Comparison of ENCODE assay signal across 24 cellular contexts in genomic region chr10:119219747-119220320, GRCh38. TPM values are rescaled to one million over a fixed set of nuclear protein-coding genes. Genes with fewer than 3 reads are reported as not detected.
DNase-seq lines count a peak whose midpoint lies in the region; ATAC-seq, FAIRE-seq and TF ChIP-seq lines count a peak whose summit lies in the region.
"Had no signal": no experiment of that assay in that cellular context is flagged by ENCODE, and none has a peak within 500 bp of the region (broad histone marks: within the 10 kb centered on the region; RNA-seq: fewer than 3 reads in every experiment).

No MANE protein-coding gene starts in this region.

- H3K4me2 ChIP-seq in fibroblast of lung (ENCODE audit: extremely low read depth, insufficient read depth, low read length) (peak overlapping the region; percentile 92), HepG2 (ENCODE audit: low read depth, low read length) (no peak overlapping the region)

- no peaks in the 10 kb centered on the region for H3K9me3 ChIP-seq in fibroblast of lung (ENCODE audit: control insufficient read depth, insufficient read depth, low read depth, low read length)
- no peaks in the 10 kb centered on the region for H3K9me3 ChIP-seq in sigmoid colon
- no peaks in the 10 kb centered on the region for H3K9me3 ChIP-seq in HepG2 (ENCODE audit: low read length)
- H3K9me3 ChIP-seq: adrenal gland, colonic mucosa, HAP-1 had no signal

- H3K4me3 ChIP-seq in fibroblast of lung (replicated peaks in 1 of 4; ENCODE audit: control extremely low read depth in 1 of 4, insufficient read depth in 1 of 4, low read depth in 3 of 4, low read length in 4 of 4) (no peak overlapping the region), sigmoid colon (no peak overlapping the region), HepG2 (replicated peaks in 1 of 3; ENCODE audit: insufficient read depth in 1 of 3, low read depth in 2 of 3, low read length in 3 of 3) (no peak overlapping the region)
- H3K4me3 ChIP-seq: adrenal gland, colonic mucosa, HAP-1, lung had no signal

- CTCF ChIA-PET in HepG2 (lab: Yijun Ruan, JAX; ENCODE audit: low intra/inter-chr PET ratio, low total read pairs) = no interaction called here

- H3K4me1 Mint-ChIP-seq in HFFc6 (ENCODE audit: low read depth) = peaks cover 38% of the 10 kb centered on the region

- peaks cover 76% of the 10 kb centered on the region for H3K79me2 ChIP-seq in fibroblast of lung (ENCODE audit: control insufficient read depth, insufficient read depth, low read length)
- peaks cover 28% of the 10 kb centered on the region for H3K79me2 ChIP-seq in HepG2 (ENCODE audit: insufficient read depth, low read length)

- TF ChIP-seq POLR2A in sigmoid colon (IDR thresholded peaks at IDR 0.05) (no peak), HepG2 (IDR thresholded peaks at IDR 0.05; ENCODE audit: insufficient read depth in 1 of 2, low read depth in 2 of 2, low read length in 2 of 2) (no peak)

- no peaks in the 10 kb centered on the region for H3K9me3 Mint-ChIP-seq in HFFc6
- H3K9me3 Mint-ChIP-seq: activated CD4-positive, alpha-beta memory T cell treated with anti-CD3 and anti-CD28 coated beads, Interleukin-2, amount 10 ng/mL, durations not matched to agents 7 days and 5 days; CD4-positive, CD25-positive, alpha-beta regulatory T cell; endodermal cell had no signal

- H3K9ac ChIP-seq in fibroblast of lung (ENCODE audit: insufficient read depth, low read length) (no peak overlapping the region), HepG2 (ENCODE audit: insufficient read depth, low read depth, low read length) (no peak overlapping the region)

- H3K36me3 Mint-ChIP-seq in HFFc6 (ENCODE audit: low read depth) = no peaks in the 10 kb centered on the region; the same call in 1 of the 2 replicates

- peak overlapping the region; percentile 71 for H3K27ac ChIP-seq in fibroblast of lung (ENCODE audit: insufficient read depth, low read length)
- peak overlapping the region; percentile 12 to 80 (median 52) for H3K27ac ChIP-seq in sigmoid colon
- H3K27ac ChIP-seq in HepG2 (ENCODE audit: extremely low read length, insufficient read depth, low read length) = no peak overlapping the region
- H3K27ac ChIP-seq: colonic mucosa had no signal

- peak overlapping the region; percentile 9; the same call in 1 of the 2 replicates for H3K4me3 Mint-ChIP-seq in HFFc6
- H3K4me3 Mint-ChIP-seq: activated CD4-positive, alpha-beta memory T cell treated with anti-CD3 and anti-CD28 coated beads, Interleukin-2, amount 10 ng/mL, durations not matched to agents 7 days and 5 days; CD4-positive, CD25-positive, alpha-beta regulatory T cell; endodermal cell had no signal

- POLR2A ChIA-PET in HepG2 (lab: Yijun Ruan, JAX) = no interaction called here

- in situ Hi-C loops in HepG2 (cut with HindIII; ENCODE audit: extremely low pct_ligation_motif_present, low pct_unique_long_range_greater_than_20kb) = no loop called here

- no peak overlapping the region for H3K27ac Mint-ChIP-seq in HFFc6
- H3K27ac Mint-ChIP-seq: activated CD4-positive, alpha-beta memory T cell treated with anti-CD3 and anti-CD28 coated beads, Interleukin-2, amount 10 ng/mL, durations not matched to agents 7 days and 5 days; CD4-positive, CD25-positive, alpha-beta regulatory T cell; endodermal cell had no signal

- ATAC-seq in HepG2 (no peak), HG03175 (IDR thresholded peaks at IDR 0.05; ENCODE audit: unreplicated experiment) (no peak), HG03139 (IDR thresholded peaks at IDR 0.05; ENCODE audit: unreplicated experiment) (no peak)
- ATAC-seq: stimulated activated naive CD8-positive, alpha-beta T cell treated with anti-CD3 and anti-CD28 coated beads, Interleukin-15, Interleukin-2, amounts not matched to agents 100 U/mL and 50 U/mL, for 24 hours had no signal

- no peaks in the 10 kb centered on the region for H3K36me3 ChIP-seq in fibroblast of lung (ENCODE audit: control insufficient read depth, insufficient read depth, low read length)
- H3K36me3 ChIP-seq in sigmoid colon = no peaks in the 10 kb centered on the region
- no peaks in the 10 kb centered on the region for H3K36me3 ChIP-seq in HepG2 (replicated peaks in 1 of 2; ENCODE audit: control insufficient read depth in 1 of 2, insufficient read depth in 2 of 2, low read length in 2 of 2)
- H3K36me3 ChIP-seq: adrenal gland, colonic mucosa, HAP-1 had no signal

- WGBS in sigmoid colon, 2 donors = 80 to 84% methylated on average over 6 of the region's 6 CpGs
- WGBS in HepG2 (ENCODE audit: low lambda C conversion rate) = 92% methylated on average over 6 of the region's 6 CpGs

- intact Hi-C loops in sigmoid colon (cut with DNase I) (no loop called here), HepG2 (cut with micrococcal nuclease; ENCODE audit: unreplicated experiment) (no loop called here)

- H4K20me1 ChIP-seq in fibroblast of lung (ENCODE audit: control insufficient read depth, extremely low read depth, insufficient read depth, low read length) (no peaks in the 10 kb centered on the region), HepG2 (ENCODE audit: insufficient read depth, low read length) (no peaks in the 10 kb centered on the region)

- no TSS peak for BruUV-seq in HepG2 (replicated peaks; lab: Mats Ljungman, UMichigan)

- no peaks in the 10 kb centered on the region for H3K27me3 ChIP-seq in fibroblast of lung (ENCODE audit: control insufficient read depth, insufficient read depth, low read length)
- H3K27me3 ChIP-seq in sigmoid colon = no peaks in the 10 kb centered on the region
- H3K27me3 ChIP-seq in HepG2 (ENCODE audit: control insufficient read depth in 1 of 2, insufficient read depth in 2 of 2, low read length in 2 of 2) = no peaks in the 10 kb centered on the region
- H3K27me3 ChIP-seq: adrenal gland, colonic mucosa had no signal

- H2AFZ ChIP-seq in fibroblast of lung (ENCODE audit: low read length) (no peak overlapping the region), HepG2 (ENCODE audit: low read length) (no peak overlapping the region)

- FAIRE-seq in HepG2 (lab: Jason Lieb, UNC) = no peak
- FAIRE-seq: islet of Langerhans had no signal

- DNase-seq in AG09319 (ENCODE audit: extremely low read depth, low read depth) = peak; percentile 80
- no peak for DNase-seq in HFFc6
- no peak for DNase-seq in fibroblast of lung (ENCODE audit: low read depth in 2 of 2)
- DNase-seq in sigmoid colon = peak; percentile 9
- DNase-seq in HepG2 (ENCODE audit: low spot score) = no peak
- no peak for DNase-seq in glomerular visceral epithelial cell (ENCODE audit: extremely low spot score)
- DNase-seq: activated CD4-positive, alpha-beta memory T cell treated with anti-CD3 and anti-CD28 coated beads, Interleukin-2, amount 10 ng/mL, durations not matched to agents 7 days and 5 days; activated CD4-positive, CD25-positive, alpha-beta regulatory T cell; activated effector memory CD4-positive, alpha-beta T cell treated with anti-CD3 and anti-CD28 coated beads, Interleukin-2, amount 50 U/mL, for 16 hours; adrenal gland; CD4-positive, CD25-positive, alpha-beta regulatory T cell; colonic mucosa; endodermal cell; hypothalamus; NCI-H1417 treated with DMSO at 0.1 percent for 48 hours; NCI-H510A; stimulated activated CD4-positive, alpha-beta T cell treated with anti-CD3 and anti-CD28 coated beads, Interleukin-4, amount 100 ng/mL, for 4 hours; stimulated activated naive CD8-positive, alpha-beta T cell treated with anti-CD3 and anti-CD28 coated beads, Interleukin-15, Interleukin-2, amounts not matched to agents 100 U/mL and 50 U/mL, for 24 hours; T1000 had no signal

- no peak for TF ChIP-seq RAD21 in HepG2 (CRISPR knock-in tag; IDR thresholded peaks at IDR 0.05)

- H3K4me1 ChIP-seq in fibroblast of lung (ENCODE audit: control insufficient read depth, extremely low read depth, insufficient read depth, low read length) = peaks cover 35% of the 10 kb centered on the region
- peaks cover 0 to 68% (median 65%) of the 10 kb centered on the region in 4 donors for H3K4me1 ChIP-seq in sigmoid colon
- H3K4me1 ChIP-seq in HepG2 (ENCODE audit: insufficient read depth, low read length) = peaks cover 71% of the 10 kb centered on the region
- H3K4me1 ChIP-seq: HAP-1 had no signal

- TF ChIP-seq CTCF in AG09319 (IDR thresholded peaks at IDR 0.05; ENCODE audit: low read depth, low read length) (no peak), HFFc6 (IDR thresholded peaks at IDR 0.05) (no peak), fibroblast of lung (conservative IDR thresholded peaks at IDR 0.05 in 1 of 2, IDR thresholded peaks at IDR 0.05 in 1 of 2; ENCODE audit: low read depth in 1 of 2, low read length in 2 of 2) (no peak), sigmoid colon (IDR thresholded peaks at IDR 0.05) (no peak), HepG2 (CRISPR knock-in tag; IDR thresholded peaks at IDR 0.05) (no peak)

- no peak for TF ChIP-seq EP300 in sigmoid colon (IDR thresholded peaks at IDR 0.05)
- TF ChIP-seq EP300 in HepG2 (IDR thresholded peaks at IDR 0.05; ENCODE audit: low read depth in 2 of 2, low read length in 2 of 2) = no peak
- no peak for TF ChIP-seq EP300 in HepG2 (CRISPR knock-in tag; IDR thresholded peaks at IDR 0.05; ENCODE audit: borderline replicate concordance)

- H3K27me3 Mint-ChIP-seq in HFFc6 (ENCODE audit: insufficient read depth) = no peaks in the 10 kb centered on the region
- H3K27me3 Mint-ChIP-seq: activated CD4-positive, alpha-beta memory T cell treated with anti-CD3 and anti-CD28 coated beads, Interleukin-2, amount 10 ng/mL, durations not matched to agents 7 days and 5 days; CD4-positive, CD25-positive, alpha-beta regulatory T cell had no signal

RNA-seq across cellular contexts. Expression of gene GRK5, which starts 12.5 kb away (rescaled TPM):
- 10 to 100 TPM in 4 of 6 experiments, 1 to 10 TPM in 2; 9.7 to 16.8 (median 15.9) TPM for total RNA-seq in HFFc6 (2021; fragmentation: NEBNext Ultra II Directional; extraction: Animal tissue kit (Norgen Biotek cat#: 25700))
- total RNA-seq in fibroblast of lung (19.0 and 24.1 TPM in 2 replicates), sigmoid colon (10 to 100 TPM; 19.8 to 32.4 (median 22.2) TPM), HepG2 (2016; rRNA removed; fragmentation: Illumina TruSeq; extraction: Trizol) (12.6 and 12.8 TPM in 2 replicates)
- polyA plus RNA-seq in fibroblast of lung (26.9 and 90.3 TPM in 2 replicates), sigmoid colon (10 to 100 TPM in 2 of 3 donors, 1 to 10 TPM in 1; 7.9 to 19.2 (median 15.5) TPM), HepG2 (2011; rRNA removed) (10.4 and 11.5 TPM in 2 replicates)
- polyA plus RNA-seq in fibroblast of lung (2012) = 30.0 and 94.7 TPM in 2 replicates
- 28.8 and 64.8 TPM in 2 replicates for polyA minus RNA-seq in fibroblast of lung (ENCODE audit: low replicate concordance)
- total RNA-seq in HepG2 (2016; cell fraction: cytosol; rRNA removed; fragmentation: Illumina TruSeq; extraction: Trizol; ENCODE audit: low read depth) = 6.3 and 7.7 TPM in 2 replicates
- 11.4 and 13.0 TPM in 2 replicates for total RNA-seq in HepG2 (2016; cell fraction: insoluble cytoplasmic fraction; rRNA removed; fragmentation: Illumina TruSeq; extraction: Trizol)
- total RNA-seq in HepG2 (2016; cell fraction: membrane; rRNA removed; fragmentation: Illumina TruSeq; extraction: Trizol) = 18.1 and 19.4 TPM in 2 replicates
- total RNA-seq in HepG2 (2016; cell fraction: nucleus; rRNA removed; fragmentation: Illumina TruSeq; extraction: Trizol) = 6.4 and 8.1 TPM in 2 replicates
- polyA plus RNA-seq in HepG2 (2011; cell fraction: cytosol; rRNA removed) = 10.0 and 11.4 TPM in 2 replicates
- 11.8 and 12.9 TPM in 2 replicates for polyA plus RNA-seq in HepG2 (2011; cell fraction: nucleus; rRNA removed)
- 10.9 and 14.3 TPM in 2 replicates for polyA plus RNA-seq in HepG2 (2012)
- 7.6 and 7.7 TPM in 2 replicates for polyA plus RNA-seq in HepG2 (2016; cell fraction: cytosol; fragmentation: Illumina TruSeq; extraction: Trizol; ENCODE audit: low read depth)
- 14.0 and 15.2 TPM in 2 replicates for polyA plus RNA-seq in HepG2 (2016; cell fraction: insoluble cytoplasmic fraction; fragmentation: Illumina TruSeq; extraction: Trizol; ENCODE audit: low read depth)
- 16.0 and 16.9 TPM in 2 replicates for polyA plus RNA-seq in HepG2 (2016; cell fraction: membrane; fragmentation: Illumina TruSeq; extraction: Trizol; ENCODE audit: low read depth)
- 15.4 and 17.0 TPM in 2 replicates for polyA plus RNA-seq in HepG2 (2016; cell fraction: nucleus; fragmentation: Illumina TruSeq; extraction: Trizol; ENCODE audit: insufficient read depth, low read depth)
- polyA minus RNA-seq in HepG2 (2011; rRNA and poly(A)+ RNA removed; ENCODE audit: low replicate concordance) = 5.5 and 9.4 TPM in 2 replicates
- polyA minus RNA-seq in HepG2 (2011; cell fraction: cytosol; rRNA and poly(A)+ RNA removed) = 5.5 and 8.2 TPM in 2 replicates
- polyA minus RNA-seq in HepG2 (2011; cell fraction: nucleus; rRNA and poly(A)+ RNA removed) = 5.2 and 6.5 TPM in 2 replicates

RNA-seq across cellular contexts. Expression of gene PRDX3, which starts 41.2 kb away (rescaled TPM):
- total RNA-seq in HFFc6 (2021; fragmentation: NEBNext Ultra II Directional; extraction: Animal tissue kit (Norgen Biotek cat#: 25700)) = 100 to 1,000 TPM; 156 to 183 (median 171) TPM
- total RNA-seq in fibroblast of lung (144 and 287 TPM in 2 replicates), sigmoid colon (100 to 1,000 TPM; 155 to 247 (median 169) TPM), HepG2 (2016; rRNA removed; fragmentation: Illumina TruSeq; extraction: Trizol) (407 and 643 TPM in 2 replicates)
- polyA plus RNA-seq in fibroblast of lung (303 and 333 TPM in 2 replicates), sigmoid colon (100 to 1,000 TPM; 133 to 267 (median 172) TPM), HepG2 (2011; rRNA removed) (422 and 565 TPM in 2 replicates)
- polyA plus RNA-seq in fibroblast of lung (2012) = 166 and 194 TPM in 2 replicates
- 141 and 268 TPM in 2 replicates for polyA minus RNA-seq in fibroblast of lung (ENCODE audit: low replicate concordance)
- 38.1 and 38.2 TPM in 2 replicates for total RNA-seq in HepG2 (2016; cell fraction: cytosol; rRNA removed; fragmentation: Illumina TruSeq; extraction: Trizol; ENCODE audit: low read depth)
- 410 and 682 TPM in 2 replicates for total RNA-seq in HepG2 (2016; cell fraction: insoluble cytoplasmic fraction; rRNA removed; fragmentation: Illumina TruSeq; extraction: Trizol)
- 107 and 113 TPM in 2 replicates for total RNA-seq in HepG2 (2016; cell fraction: membrane; rRNA removed; fragmentation: Illumina TruSeq; extraction: Trizol)
- 156 and 165 TPM in 2 replicates for total RNA-seq in HepG2 (2016; cell fraction: nucleus; rRNA removed; fragmentation: Illumina TruSeq; extraction: Trizol)
- polyA plus RNA-seq in HepG2 (2011; cell fraction: cytosol; rRNA removed) = 232 and 280 TPM in 2 replicates
- 67.2 and 84.0 TPM in 2 replicates for polyA plus RNA-seq in HepG2 (2011; cell fraction: nucleus; rRNA removed)
- 200 and 294 TPM in 2 replicates for polyA plus RNA-seq in HepG2 (2012)
- polyA plus RNA-seq in HepG2 (2016; cell fraction: cytosol; fragmentation: Illumina TruSeq; extraction: Trizol; ENCODE audit: low read depth) = 38.1 and 38.3 TPM in 2 replicates
- polyA plus RNA-seq in HepG2 (2016; cell fraction: insoluble cytoplasmic fraction; fragmentation: Illumina TruSeq; extraction: Trizol; ENCODE audit: low read depth) = 634 and 704 TPM in 2 replicates
- polyA plus RNA-seq in HepG2 (2016; cell fraction: membrane; fragmentation: Illumina TruSeq; extraction: Trizol; ENCODE audit: low read depth) = 89.6 and 90.4 TPM in 2 replicates
- 227 and 242 TPM in 2 replicates for polyA plus RNA-seq in HepG2 (2016; cell fraction: nucleus; fragmentation: Illumina TruSeq; extraction: Trizol; ENCODE audit: insufficient read depth, low read depth)
- polyA minus RNA-seq in HepG2 (2011; rRNA and poly(A)+ RNA removed; ENCODE audit: low replicate concordance) = 468 and 479 TPM in 2 replicates
- 135 and 138 TPM in 2 replicates for polyA minus RNA-seq in HepG2 (2011; cell fraction: cytosol; rRNA and poly(A)+ RNA removed)
- polyA minus RNA-seq in HepG2 (2011; cell fraction: nucleus; rRNA and poly(A)+ RNA removed) = 69.5 and 85.7 TPM in 2 replicates

RNA-seq across cellular contexts. Expression of gene SFXN4, which starts 54.3 kb away (rescaled TPM):
- 10 to 100 TPM; 10.9 to 18.5 (median 14.2) TPM for total RNA-seq in HFFc6 (2021; fragmentation: NEBNext Ultra II Directional; extraction: Animal tissue kit (Norgen Biotek cat#: 25700))
- total RNA-seq in fibroblast of lung (17.7 TPM in 2 replicates), sigmoid colon (10 to 100 TPM; 16.8 to 26.5 (median 19.6) TPM), HepG2 (2016; rRNA removed; fragmentation: Illumina TruSeq; extraction: Trizol) (47.4 and 64.9 TPM in 2 replicates)
- polyA plus RNA-seq in fibroblast of lung (10.3 and 18.1 TPM in 2 replicates), sigmoid colon (10 to 100 TPM; 14.8 to 48.3 (median 22.2) TPM), HepG2 (2011; rRNA removed) (44.6 and 47.7 TPM in 2 replicates)
- polyA plus RNA-seq in fibroblast of lung (2012) = 8.6 and 15.0 TPM in 2 replicates
- 1.8 and 4.2 TPM in 2 replicates for polyA minus RNA-seq in fibroblast of lung (ENCODE audit: low replicate concordance)
- 71.2 and 73.7 TPM in 2 replicates for total RNA-seq in HepG2 (2016; cell fraction: cytosol; rRNA removed; fragmentation: Illumina TruSeq; extraction: Trizol; ENCODE audit: low read depth)
- total RNA-seq in HepG2 (2016; cell fraction: insoluble cytoplasmic fraction; rRNA removed; fragmentation: Illumina TruSeq; extraction: Trizol) = 55.2 and 66.3 TPM in 2 replicates
- 75.6 and 82.1 TPM in 2 replicates for total RNA-seq in HepG2 (2016; cell fraction: membrane; rRNA removed; fragmentation: Illumina TruSeq; extraction: Trizol)
- 39.7 and 50.2 TPM in 2 replicates for total RNA-seq in HepG2 (2016; cell fraction: nucleus; rRNA removed; fragmentation: Illumina TruSeq; extraction: Trizol)
- polyA plus RNA-seq in HepG2 (2011; cell fraction: cytosol; rRNA removed) = 31.1 and 39.7 TPM in 2 replicates
- polyA plus RNA-seq in HepG2 (2011; cell fraction: nucleus; rRNA removed) = 45.5 and 47.7 TPM in 2 replicates
- polyA plus RNA-seq in HepG2 (2012) = 32.0 and 35.6 TPM in 2 replicates
- polyA plus RNA-seq in HepG2 (2016; cell fraction: cytosol; fragmentation: Illumina TruSeq; extraction: Trizol; ENCODE audit: low read depth) = 63.0 and 72.7 TPM in 2 replicates
- 42.6 and 43.4 TPM in 2 replicates for polyA plus RNA-seq in HepG2 (2016; cell fraction: insoluble cytoplasmic fraction; fragmentation: Illumina TruSeq; extraction: Trizol; ENCODE audit: low read depth)
- 56.9 and 60.5 TPM in 2 replicates for polyA plus RNA-seq in HepG2 (2016; cell fraction: membrane; fragmentation: Illumina TruSeq; extraction: Trizol; ENCODE audit: low read depth)
- 62.6 and 72.4 TPM in 2 replicates for polyA plus RNA-seq in HepG2 (2016; cell fraction: nucleus; fragmentation: Illumina TruSeq; extraction: Trizol; ENCODE audit: insufficient read depth, low read depth)
- 25.6 and 27.5 TPM in 2 replicates for polyA minus RNA-seq in HepG2 (2011; rRNA and poly(A)+ RNA removed; ENCODE audit: low replicate concordance)
- 19.2 and 19.8 TPM in 2 replicates for polyA minus RNA-seq in HepG2 (2011; cell fraction: cytosol; rRNA and poly(A)+ RNA removed)
- polyA minus RNA-seq in HepG2 (2011; cell fraction: nucleus; rRNA and poly(A)+ RNA removed) = 21.6 and 26.9 TPM in 2 replicates

Comparison
In these comparisons a context has a peak if more than half of its experiments do, and no peak if none do; other contexts are left out.
1. DNase-seq: peak in AG09319 (single experiment) and sigmoid colon (single experiment); none in HFFc6 (single experiment), fibroblast of lung (0 of 2), HepG2 (single experiment) and glomerular visceral epithelial cell (single experiment).